In the genomic region with DNA sequence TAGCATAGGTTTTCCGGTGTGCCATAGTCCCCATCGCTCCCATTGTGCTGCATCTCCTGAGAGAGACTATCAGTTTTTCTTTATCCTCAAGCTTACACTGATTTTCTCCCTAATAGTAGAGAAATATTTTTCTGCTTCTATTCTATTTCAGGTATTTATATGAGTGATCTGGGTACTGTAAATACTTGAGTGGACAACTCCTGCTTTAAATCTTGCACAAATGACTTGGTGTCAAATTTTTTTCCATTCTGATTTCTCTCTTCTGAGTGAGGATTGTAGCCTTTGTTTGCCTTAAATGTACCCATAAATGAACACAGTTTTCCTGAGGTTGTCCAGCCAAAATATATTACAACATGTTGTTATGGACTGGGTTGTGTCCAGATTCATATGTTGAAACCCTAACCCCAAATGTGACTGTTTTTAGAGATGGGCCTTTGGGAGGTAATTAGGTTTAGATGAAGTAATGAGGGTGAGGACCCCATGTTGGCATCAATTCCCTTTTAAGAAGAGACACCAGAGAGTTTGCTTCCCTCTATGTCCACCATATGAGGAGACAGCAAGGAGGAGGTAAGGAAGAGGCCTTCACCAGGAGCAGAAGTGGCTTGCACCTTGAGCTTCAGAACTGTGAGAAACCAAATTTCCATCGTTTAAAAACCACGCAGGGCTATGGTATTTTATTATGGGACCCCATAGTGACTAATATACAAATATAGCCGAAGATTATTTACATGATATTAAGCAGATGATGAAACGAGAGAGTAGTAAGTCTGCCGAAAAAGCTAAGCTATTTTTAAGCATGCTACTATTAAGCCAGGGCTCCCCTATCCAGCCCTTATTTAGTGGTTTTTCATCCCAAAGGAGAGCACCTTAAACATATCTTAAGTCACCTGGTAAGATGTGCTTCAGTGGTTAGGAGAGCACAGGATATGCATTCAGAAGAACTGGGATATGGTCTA, we compare ENCODE assay signal across 32 cellular contexts.
"Had no signal": no experiment of that assay in that cellular context is flagged by ENCODE, and none has a peak within 500 bp of the region (broad histone marks: within the 10 kb centered on the region; RNA-seq: fewer than 3 reads in every experiment).

No MANE protein-coding gene starts in this region.

- H3K27me3 Mint-ChIP-seq: activated CD8-positive, alpha-beta memory T cell treated with anti-CD3 and anti-CD28 coated beads, Interleukin-2, amount 10 ng/mL, durations not matched to agents 7 days and 5 days; central memory CD8-positive, alpha-beta T cell; natural killer cell treated with Interleukin-12 subunit alpha and Interleukin-12 subunit beta and Interleukin-15 and Interleukin-18, amount 100 ng/mL, for 72 hours; stimulated activated naive CD8-positive, alpha-beta T cell treated with anti-CD3 and anti-CD28 coated beads, Interleukin-15, amount 100 ng/mL, for 72 hours had no signal

- H3K4me3 Mint-ChIP-seq: activated CD8-positive, alpha-beta memory T cell treated with anti-CD3 and anti-CD28 coated beads, Interleukin-2, amount 10 ng/mL, durations not matched to agents 7 days and 5 days; activated CD8-positive, alpha-beta T cell treated with anti-CD3 and anti-CD28 coated beads, Interleukin-2, amount 10 ng/mL, durations not matched to agents 7 days and 5 days; activated T-cell treated with anti-CD3 and anti-CD28 coated beads, Interleukin-2, amount 50 U/mL, for 72 hours; central memory CD8-positive, alpha-beta T cell; immature natural killer cell; natural killer cell treated with Interleukin-12 subunit alpha and Interleukin-12 subunit beta and Interleukin-15 and Interleukin-18, amount 100 ng/mL, for 72 hours; stimulated activated effector memory CD8-positive, alpha-beta T cell treated with anti-CD3 and anti-CD28 coated beads, Interleukin-12 subunit alpha, Interleukin-12 subunit beta, amount 100 ng/mL, for 72 hours; stimulated activated naive CD8-positive, alpha-beta T cell treated with anti-CD3 and anti-CD28 coated beads, Interleukin-15, amount 100 ng/mL, for 72 hours; WTC11 had no signal

- H3K36me3 Mint-ChIP-seq: activated CD8-positive, alpha-beta memory T cell treated with anti-CD3 and anti-CD28 coated beads, Interleukin-2, amount 10 ng/mL, durations not matched to agents 7 days and 5 days; activated naive CD4-positive, alpha-beta T cell treated with anti-CD3 and anti-CD28 coated beads, Interleukin-2, amount 50 U/mL, for 72 hours; immature natural killer cell; natural killer cell treated with Interleukin-12 subunit alpha and Interleukin-12 subunit beta and Interleukin-15 and Interleukin-18, amount 100 ng/mL, for 72 hours; stimulated activated effector memory CD8-positive, alpha-beta T cell treated with anti-CD3 and anti-CD28 coated beads, Interleukin-12 subunit alpha, Interleukin-12 subunit beta, amount 100 ng/mL, for 72 hours had no signal

- H3K4me3 ChIP-seq: esophagus squamous epithelium, lung, mucosa of descending colon, pancreas, prostate gland, right atrium auricular region, skin epidermis, thyroid gland, upper lobe of left lung, vagina had no signal

- DNase-seq: activated CD4-positive, alpha-beta T cell treated with anti-CD3 and anti-CD28 coated beads, Interleukin-2, amount 50 U/mL, for 1 hour; activated CD8-positive, alpha-beta memory T cell treated with anti-CD3 and anti-CD28 coated beads, Interleukin-2, amount 10 ng/mL, durations not matched to agents 7 days and 5 days; activated CD8-positive, alpha-beta T cell treated with anti-CD3 and anti-CD28 coated beads, Interleukin-2, amount 10 ng/mL, durations not matched to agents 7 days and 5 days; activated naive CD4-positive, alpha-beta T cell; activated T-cell treated with anti-CD3 and anti-CD28 coated beads, Interleukin-2, amount 50 U/mL, for 72 hours; dermis blood vessel endothelial cell; effector CD4-positive, alpha-beta T cell; esophagus squamous epithelium; head of caudate nucleus; hypothalamus; immature natural killer cell; kidney glomerular epithelial cell; mesendoderm; mucosa of descending colon; pancreas; stimulated activated CD4-positive, alpha-beta T cell treated with anti-CD3 and anti-CD28 coated beads, Interleukin-4, amount 100 ng/mL, for 24 hours; stimulated activated naive CD8-positive, alpha-beta T cell treated with anti-CD3 and anti-CD28 coated beads, Interleukin-15, amount 100 ng/mL, for 72 hours; T-helper 2 cell; thyroid gland; upper lobe of left lung had no signal

- H3K36me3 ChIP-seq: esophagus squamous epithelium, pancreas, prostate gland, right atrium auricular region, thyroid gland, upper lobe of left lung, vagina had no signal

- ATAC-seq: activated CD8-positive, alpha-beta memory T cell treated with anti-CD3 and anti-CD28 coated beads, Interleukin-2, amount 10 ng/mL, durations not matched to agents 7 days and 5 days; activated CD8-positive, alpha-beta T cell treated with anti-CD3 and anti-CD28 coated beads, Interleukin-2, amount 10 ng/mL, durations not matched to agents 7 days and 5 days; activated naive CD4-positive, alpha-beta T cell treated with anti-CD3 and anti-CD28 coated beads, Interleukin-2, amount 50 U/mL, for 72 hours; activated T-cell treated with anti-CD3 and anti-CD28 coated beads, Interleukin-2, amount 50 U/mL, for 72 hours; left lobe of liver; mucosa of descending colon; natural killer cell treated with Interleukin-12 subunit alpha and Interleukin-12 subunit beta and Interleukin-15 and Interleukin-18, amount 100 ng/mL, for 72 hours; pancreas; stimulated activated effector memory CD8-positive, alpha-beta T cell treated with anti-CD3 and anti-CD28 coated beads, Interleukin-12 subunit alpha, Interleukin-12 subunit beta, amount 100 ng/mL, for 72 hours; stimulated activated naive CD8-positive, alpha-beta T cell treated with anti-CD3 and anti-CD28 coated beads, Interleukin-15, amount 100 ng/mL, for 72 hours; WTC11 had no signal

- H3K27ac Mint-ChIP-seq: activated CD8-positive, alpha-beta memory T cell treated with anti-CD3 and anti-CD28 coated beads, Interleukin-2, amount 10 ng/mL, durations not matched to agents 7 days and 5 days; activated CD8-positive, alpha-beta T cell treated with anti-CD3 and anti-CD28 coated beads, Interleukin-2, amount 10 ng/mL, durations not matched to agents 7 days and 5 days; activated naive CD4-positive, alpha-beta T cell treated with anti-CD3 and anti-CD28 coated beads, Interleukin-2, amount 50 U/mL, for 72 hours; activated T-cell treated with anti-CD3 and anti-CD28 coated beads, Interleukin-2, amount 50 U/mL, for 72 hours; immature natural killer cell; natural killer cell treated with Interleukin-12 subunit alpha and Interleukin-12 subunit beta and Interleukin-15 and Interleukin-18, amount 100 ng/mL, for 72 hours; stimulated activated effector memory CD8-positive, alpha-beta T cell treated with anti-CD3 and anti-CD28 coated beads, Interleukin-12 subunit alpha, Interleukin-12 subunit beta, amount 100 ng/mL, for 72 hours; stimulated activated naive CD8-positive, alpha-beta T cell treated with anti-CD3 and anti-CD28 coated beads, Interleukin-15, amount 100 ng/mL, for 72 hours; WTC11 had no signal

- H3K9me3 ChIP-seq: esophagus squamous epithelium, mucosa of descending colon, pancreas, prostate gland, thyroid gland, upper lobe of left lung, vagina had no signal

- H3K4me1 ChIP-seq: esophagus squamous epithelium, pancreas, prostate gland, thyroid gland, upper lobe of left lung had no signal

- H3K27ac ChIP-seq: epithelial cell of prostate, esophagus squamous epithelium, pancreas, prostate gland, right atrium auricular region, skin epidermis, thyroid gland, upper lobe of left lung, vagina had no signal

- H3K27me3 ChIP-seq: esophagus squamous epithelium, pancreas, right atrium auricular region, thyroid gland, upper lobe of left lung, vagina had no signal

- H3K4me1 Mint-ChIP-seq: activated CD8-positive, alpha-beta memory T cell treated with anti-CD3 and anti-CD28 coated beads, Interleukin-2, amount 10 ng/mL, durations not matched to agents 7 days and 5 days; central memory CD8-positive, alpha-beta T cell; immature natural killer cell; stimulated activated effector memory CD8-positive, alpha-beta T cell treated with anti-CD3 and anti-CD28 coated beads, Interleukin-12 subunit alpha, Interleukin-12 subunit beta, amount 100 ng/mL, for 72 hours; stimulated activated naive CD8-positive, alpha-beta T cell treated with anti-CD3 and anti-CD28 coated beads, Interleukin-15, amount 100 ng/mL, for 72 hours had no signal
